21 cellular contexts compared by ENCODE assay signal in genomic region chr5:7320641-7321170, GRCh38.
"Had no signal": no experiment of that assay in that cellular context is flagged by ENCODE, and none has a peak within 500 bp of the region (broad histone marks: within the 10 kb centered on the region; RNA-seq: fewer than 3 reads in every experiment).

No MANE protein-coding gene starts in this region.

- H3K4me1 ChIP-seq: pancreas, psoas muscle, right atrium auricular region, vagina had no signal

- H3K4me3 ChIP-seq: body of pancreas, cardiac muscle cell, hepatocyte, pancreas, psoas muscle, right atrium auricular region, thoracic aorta, vagina had no signal

- H2AFZ ChIP-seq: hepatocyte had no signal

- H3K79me2 ChIP-seq: hepatocyte had no signal

- H3K4me2 ChIP-seq: hepatocyte had no signal

- H3K9me3 ChIP-seq: body of pancreas, pancreas, psoas muscle, right atrium auricular region, thoracic aorta, vagina had no signal

- H3K27ac ChIP-seq: body of pancreas, cardiac muscle cell, hepatocyte, pancreas, psoas muscle, right atrium auricular region, thoracic aorta, vagina had no signal

- DNase-seq: activated CD4-positive, alpha-beta T cell treated with anti-CD3 and anti-CD28 coated beads, Interleukin-2, amount 50 U/mL, for 4 hours; activated CD8-positive, alpha-beta memory T cell treated with anti-CD3 and anti-CD28 coated beads for 24 hours; activated CD8-positive, alpha-beta memory T cell treated with anti-CD3 and anti-CD28 coated beads, Interleukin-2, amount 50 U/mL, for 4 hours; activated T-cell treated with anti-CD3 and anti-CD28 coated beads, Interleukin-2, amount 50 U/mL, for 24 hours; body of pancreas; effector CD4-positive, alpha-beta T cell; glutamatergic neuron; immature natural killer cell; natural killer cell; pancreas; psoas muscle; stimulated activated CD4-positive, alpha-beta T cell treated with anti-CD3 and anti-CD28 coated beads, Interleukin-2, amount 100 ng/mL, for 24 hours; stimulated activated naive B cell treated with anti-CD40 and anti-IgM and Interleukin-4, amounts not matched to agents 10 μg/mL and 1 μg/mL and 100 μg/mL, for 72 hours; T1000 had no signal

- ATAC-seq: activated T-helper 17 cell treated with anti-CD3 and anti-CD28 coated beads, Interleukin-2, amount 50 U/mL, for 72 hours; left lobe of liver; psoas muscle; stimulated activated naive B cell treated with anti-CD40 and anti-IgM and Interleukin-4, amounts not matched to agents 10 μg/mL and 1 μg/mL and 100 μg/mL, for 72 hours had no signal

- H3K27me3 ChIP-seq: body of pancreas, cardiac muscle cell, pancreas, right atrium auricular region, vagina had no signal

- H3K36me3 ChIP-seq: cardiac muscle cell, pancreas, right atrium auricular region, thoracic aorta, vagina had no signal
